ENCODE assay signal across 8 cellular contexts in genomic region chr6:99349620-99350141, GRCh38. TPM values are rescaled to one million over a fixed set of nuclear protein-coding genes. Genes with fewer than 3 reads are reported as not detected.
DNase-seq lines count a peak whose midpoint lies in the region; ATAC-seq and TF ChIP-seq lines count a peak whose summit lies in the region.

Gene FAXC (minus strand): TSS chr6:99349674. CDS start chr6:99349372, 302 bp downstream.

- peaks cover 66% of the 10 kb centered on the region for H3K27me3 Mint-ChIP-seq in activated CD4-positive, alpha-beta T cell treated with anti-CD3 and anti-CD28 coated beads, Interleukin-2, amount 10 ng/mL, durations not matched to agents 7 days and 5 days

- 1% methylated on average over 15 of the region's 59 CpGs for WGBS in hepatocyte (ENCODE audit: low lambda C conversion rate, missing lambda C conversion rate)

- peak within 1 kb of the TSS; percentile 51 for H3K4me3 Mint-ChIP-seq in activated CD4-positive, alpha-beta T cell treated with anti-CD3 and anti-CD28 coated beads, Interleukin-2, amount 10 ng/mL, durations not matched to agents 7 days and 5 days

- H3K4me2 ChIP-seq in hepatocyte, result peak within 1 kb of the TSS; percentile 83

- H3K79me2 ChIP-seq in hepatocyte, result no peaks in the 10 kb centered on the region

- no peaks in the 10 kb centered on the region for H3K36me3 ChIP-seq in hepatocyte (replicated peaks; ENCODE audit: insufficient read depth, low read depth)

- no peaks in the 10 kb centered on the region for H3K9me3 Mint-ChIP-seq in activated CD4-positive, alpha-beta T cell treated with anti-CD3 and anti-CD28 coated beads, Interleukin-2, amount 10 ng/mL, durations not matched to agents 7 days and 5 days

- peak within 1 kb of the TSS; percentile 84 for H2AFZ ChIP-seq in hepatocyte

- peak; percentile 50 for ATAC-seq in HG02678 (IDR thresholded peaks at IDR 0.05; ENCODE audit: unreplicated experiment)

- no peaks in the 10 kb centered on the region for H3K4me1 ChIP-seq in hepatocyte (ENCODE audit: insufficient read depth)

- no peaks in the 10 kb centered on the region for H3K9me3 ChIP-seq in hepatocyte (ENCODE audit: low read depth)

- no peak within 1 kb of the TSS for H3K27ac Mint-ChIP-seq in activated CD4-positive, alpha-beta T cell treated with anti-CD3 and anti-CD28 coated beads, Interleukin-2, amount 10 ng/mL, durations not matched to agents 7 days and 5 days

- H3K9me2 ChIP-seq in hepatocyte (replicated peaks; ENCODE audit: insufficient read depth), result no peaks in the 10 kb centered on the region

- POLR2A ChIA-PET in activated CD4-positive, alpha-beta T cell treated with anti-CD3 and anti-CD28 coated beads, Interleukin-2, amount 10 ng/mL, durations not matched to agents 7 days and 5 days (lab: Charles Lee), result no interaction called here

- peak; percentile 6 for DNase-seq in activated CD4-positive, alpha-beta T cell treated with anti-CD3 and anti-CD28 coated beads, Interleukin-2, amount 10 ng/mL, durations not matched to agents 7 days and 5 days
- DNase-seq in activated CD4-positive, alpha-beta T cell treated with anti-CD3 and anti-CD28 coated beads for 4 hours, result no peak
- DNase-seq in NCI-H2227 (lab: John Stamatoyannopoulos, UW; ENCODE audit: unreplicated experiment), result peak; percentile 76
- peak; percentile 80 for DNase-seq in hepatocyte (ENCODE audit: low spot score)
- peak; percentile 30 for DNase-seq in putamen (ENCODE audit: low spot score)
- DNase-seq in cerebellar nuclear complex (lab: John Stamatoyannopoulos, UW), result no peak

- peaks cover 1% of the 10 kb centered on the region for H3K27me3 ChIP-seq in hepatocyte

- CTCF ChIA-PET in activated CD4-positive, alpha-beta T cell treated with anti-CD3 and anti-CD28 coated beads, Interleukin-2, amount 10 ng/mL, durations not matched to agents 7 days and 5 days (lab: Charles Lee), result interaction anchor here (1.3 kb wide), 1 partner anchor 12 kb away, joined by 3 read pairs; no protein-coding TSS in a partner anchor

- no peaks in the 10 kb centered on the region for H3K36me3 Mint-ChIP-seq in activated CD4-positive, alpha-beta T cell treated with anti-CD3 and anti-CD28 coated beads, Interleukin-2, amount 10 ng/mL, durations not matched to agents 7 days and 5 days (ENCODE audit: low read depth)

- peaks cover 6% of the 10 kb centered on the region for H3K4me1 Mint-ChIP-seq in activated CD4-positive, alpha-beta T cell treated with anti-CD3 and anti-CD28 coated beads, Interleukin-2, amount 10 ng/mL, durations not matched to agents 7 days and 5 days

- H4K20me1 ChIP-seq in hepatocyte (ENCODE audit: insufficient read depth, poor library complexity, severe bottlenecking), result no peaks in the 10 kb centered on the region

- H3K27ac ChIP-seq in angular gyrus (ENCODE audit: low read depth, low read length) (peak within 1 kb of the TSS; percentile 74), hepatocyte (peak within 1 kb of the TSS; percentile 44)

- peak; percentile 38 for TF ChIP-seq CTCF in hepatocyte (IDR thresholded peaks at IDR 0.05; ENCODE audit: poor library complexity)

- peak within 1 kb of the TSS; percentile 66 for H3K4me3 ChIP-seq in hepatocyte

RNA-seq across cellular contexts. Expression of gene FAXC, which starts in this region (rescaled TPM):
- under 1 TPM in 1 of 2 experiments, not detected in 1; 0.07 TPM for total RNA-seq in activated CD4-positive, alpha-beta T cell treated with anti-CD3 and anti-CD28 coated beads, Interleukin-2, amount 10 ng/mL, durations not matched to agents 7 days and 5 days
- 5.3 and 8.9 TPM in 2 replicates for total RNA-seq in hepatocyte
- 6.5 and 8.3 TPM in 2 replicates for polyA plus RNA-seq in hepatocyte

Comparison
In these comparisons a context has a peak if more than half of its experiments do, and no peak if none do; other contexts are left out.
1. Peak in DNase-seq in activated CD4-positive, alpha-beta T cell treated with anti-CD3 and anti-CD28 coated beads, Interleukin-2, amount 10 ng/mL, durations not matched to agents 7 days and 5 days; RNA of the gene not detected or under 1 TPM.
2. DNase-seq: peak in NCI-H2227 (single experiment), hepatocyte (single experiment) and putamen (single experiment); none in activated CD4-positive, alpha-beta T cell treated with anti-CD3 and anti-CD28 coated beads for 4 hours (0 of 2) and cerebellar nuclear complex (0 of 2).